ENCODE assay signal across 1 cellular context in the genomic region with DNA sequence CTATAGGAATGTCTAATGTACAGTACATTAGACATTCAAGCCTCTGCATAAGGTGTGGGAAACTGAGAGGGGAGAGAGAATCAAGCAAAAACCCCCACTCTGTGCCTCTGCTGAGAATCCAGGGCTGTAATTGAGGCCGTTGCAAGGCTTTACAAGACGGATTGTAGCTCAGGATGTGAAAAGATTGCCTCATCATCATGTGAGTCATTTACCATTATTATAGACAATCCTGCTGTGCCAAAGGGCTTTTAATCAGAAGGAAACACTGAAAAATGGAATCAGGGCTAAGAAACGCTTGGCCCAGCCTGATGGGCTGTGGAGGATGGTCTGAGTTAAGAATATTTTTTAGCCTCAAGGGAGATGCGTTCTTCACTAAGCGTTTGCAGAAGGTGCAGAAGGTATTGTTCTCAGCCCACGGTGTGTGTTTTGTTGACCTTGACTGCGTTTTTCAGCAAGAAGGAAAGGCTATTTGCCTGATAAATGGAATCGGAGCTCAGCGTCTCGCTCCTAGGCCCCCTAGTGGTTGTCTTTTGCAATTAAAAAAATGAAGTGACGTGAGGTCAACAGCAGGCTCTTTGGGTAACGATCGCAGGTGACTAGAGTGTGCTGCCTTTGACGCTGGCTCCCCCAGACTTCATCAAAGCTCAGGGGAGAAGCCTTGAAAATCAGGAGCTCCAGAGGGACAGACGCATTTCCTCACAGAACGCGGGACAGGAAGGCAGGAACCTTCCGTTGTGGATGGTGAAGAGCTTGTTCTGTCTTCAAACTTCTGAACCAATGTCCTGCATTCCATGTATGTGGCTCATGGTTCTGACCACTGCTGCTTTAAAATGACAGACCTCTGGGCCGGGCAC.
TF ChIP-seq lines count a peak whose summit lies in the region.

No MANE protein-coding gene starts in this region.

TF ChIP-seq in K562, 482 proteins besides CTCF, POLR2A, EP300 and RAD21 (continued from another document and continues in another):
- TF ChIP-seq TRIM24 (IDR thresholded peaks at IDR 0.05) (no peak; a peak in 1 of 4 replicates), ZNF696 (CRISPR knock-in tag; conservative IDR thresholded peaks at IDR 0.05) (no peak), SIRT6 (IDR thresholded peaks at IDR 0.05; ENCODE audit: low read depth, low read length) (no peak), NCOR1 (IDR thresholded peaks at IDR 0.05) (no peak), NCOA6 (IDR thresholded peaks at IDR 0.05) (no peak), MECOM (CRISPR knock-in tag; IDR thresholded peaks at IDR 0.05) (no peak), ETV5 (CRISPR knock-in tag; IDR thresholded peaks at IDR 0.05; ENCODE audit: low read depth) (peak; percentile 69; the same call in 1 of the 2 replicates), POLR2H (tag; IDR thresholded peaks at IDR 0.05; ENCODE audit: low read depth) (no peak), IFI16 (CRISPR knock-in tag; IDR thresholded peaks at IDR 0.05) (no peak), FOXA3 (CRISPR knock-in tag; conservative IDR thresholded peaks at IDR 0.05 in 1 of 2, IDR thresholded peaks at IDR 0.05 in 1 of 2) (peak in 1 of 2 experiments; percentile 35; a peak in 1 of 4 replicates), E2F3 (CRISPR knock-in tag; IDR thresholded peaks at IDR 0.05) (no peak), PCBP1 (IDR thresholded peaks at IDR 0.05; ENCODE audit: low read depth, low read length, poor library complexity, severe bottlenecking) (no peak), SIX5 (IDR thresholded peaks at IDR 0.05; ENCODE audit: borderline replicate concordance in 1 of 2, insufficient read depth in 1 of 2, low read depth in 1 of 2, low read length in 2 of 2) (no peak), CSDE1 (IDR thresholded peaks at IDR 0.05) (no peak), ZFP36 (IDR thresholded peaks at IDR 0.05; ENCODE audit: low read depth, low read length, partially characterized antibody) (no peak), TAF15 (IDR thresholded peaks at IDR 0.05; ENCODE audit: low read depth, low read length) (no peak), ZNF583 (CRISPR knock-in tag; IDR thresholded peaks at IDR 0.05) (no peak), HNRNPH1 (optimal IDR thresholded peaks at IDR 0.05; ENCODE audit: low read depth, low read length) (no peak), ZKSCAN1 (IDR thresholded peaks at IDR 0.05; ENCODE audit: low read depth, low read length) (no peak), PHF21A (IDR thresholded peaks at IDR 0.05; ENCODE audit: borderline replicate concordance, low read depth) (no peak), HMGN3 (IDR thresholded peaks at IDR 0.05; ENCODE audit: borderline replicate concordance, extremely low read depth, insufficient read length, low read depth, low read length) (no peak), CBX8 (IDR thresholded peaks at IDR 0.05; ENCODE audit: borderline replicate concordance, extremely low read depth, low read depth, low read length, poor library complexity, severe bottlenecking) (no peak), ASH1L (IDR thresholded peaks at IDR 0.05; ENCODE audit: borderline replicate concordance, low read depth, partially characterized antibody) (no peak), CAMTA2 (CRISPR knock-in tag; conservative IDR thresholded peaks at IDR 0.05) (no peak), ZNF589 (CRISPR knock-in tag; IDR thresholded peaks at IDR 0.05; ENCODE audit: low read depth) (peak; percentile 89), KLF13 (tag; IDR thresholded peaks at IDR 0.05; ENCODE audit: borderline replicate concordance, low read depth) (no peak), KLF16 (IDR thresholded peaks at IDR 0.05) (no peak), HNRNPL (IDR thresholded peaks at IDR 0.05; ENCODE audit: low read depth, low read length) (no peak)
- TF ChIP-seq, protein P1, sequence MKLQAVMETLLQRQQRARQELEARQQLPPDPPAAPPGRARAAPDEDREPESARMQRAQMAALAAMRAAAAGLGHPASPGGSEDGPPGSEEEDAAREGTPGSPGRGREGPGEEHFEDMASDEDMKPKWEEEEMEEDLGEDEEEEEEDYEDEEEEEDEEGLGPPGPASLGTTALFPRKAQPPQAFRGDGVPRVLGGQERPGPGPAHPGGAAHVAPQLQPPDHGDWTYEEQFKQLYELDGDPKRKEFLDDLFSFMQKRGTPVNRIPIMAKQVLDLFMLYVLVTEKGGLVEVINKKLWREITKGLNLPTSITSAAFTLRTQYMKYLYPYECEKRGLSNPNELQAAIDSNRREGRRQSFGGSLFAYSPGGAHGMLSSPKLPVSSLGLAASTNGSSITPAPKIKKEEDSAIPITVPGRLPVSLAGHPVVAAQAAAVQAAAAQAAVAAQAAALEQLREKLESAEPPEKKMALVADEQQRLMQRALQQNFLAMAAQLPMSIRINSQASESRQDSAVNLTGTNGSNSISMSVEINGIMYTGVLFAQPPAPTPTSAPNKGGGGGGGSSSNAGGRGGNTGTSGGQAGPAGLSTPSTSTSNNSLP (IDR thresholded peaks at IDR 0.05; ENCODE audit: borderline replicate concordance, low read depth, low read length), result peak; percentile 93
- TF ChIP-seq, protein P2, sequence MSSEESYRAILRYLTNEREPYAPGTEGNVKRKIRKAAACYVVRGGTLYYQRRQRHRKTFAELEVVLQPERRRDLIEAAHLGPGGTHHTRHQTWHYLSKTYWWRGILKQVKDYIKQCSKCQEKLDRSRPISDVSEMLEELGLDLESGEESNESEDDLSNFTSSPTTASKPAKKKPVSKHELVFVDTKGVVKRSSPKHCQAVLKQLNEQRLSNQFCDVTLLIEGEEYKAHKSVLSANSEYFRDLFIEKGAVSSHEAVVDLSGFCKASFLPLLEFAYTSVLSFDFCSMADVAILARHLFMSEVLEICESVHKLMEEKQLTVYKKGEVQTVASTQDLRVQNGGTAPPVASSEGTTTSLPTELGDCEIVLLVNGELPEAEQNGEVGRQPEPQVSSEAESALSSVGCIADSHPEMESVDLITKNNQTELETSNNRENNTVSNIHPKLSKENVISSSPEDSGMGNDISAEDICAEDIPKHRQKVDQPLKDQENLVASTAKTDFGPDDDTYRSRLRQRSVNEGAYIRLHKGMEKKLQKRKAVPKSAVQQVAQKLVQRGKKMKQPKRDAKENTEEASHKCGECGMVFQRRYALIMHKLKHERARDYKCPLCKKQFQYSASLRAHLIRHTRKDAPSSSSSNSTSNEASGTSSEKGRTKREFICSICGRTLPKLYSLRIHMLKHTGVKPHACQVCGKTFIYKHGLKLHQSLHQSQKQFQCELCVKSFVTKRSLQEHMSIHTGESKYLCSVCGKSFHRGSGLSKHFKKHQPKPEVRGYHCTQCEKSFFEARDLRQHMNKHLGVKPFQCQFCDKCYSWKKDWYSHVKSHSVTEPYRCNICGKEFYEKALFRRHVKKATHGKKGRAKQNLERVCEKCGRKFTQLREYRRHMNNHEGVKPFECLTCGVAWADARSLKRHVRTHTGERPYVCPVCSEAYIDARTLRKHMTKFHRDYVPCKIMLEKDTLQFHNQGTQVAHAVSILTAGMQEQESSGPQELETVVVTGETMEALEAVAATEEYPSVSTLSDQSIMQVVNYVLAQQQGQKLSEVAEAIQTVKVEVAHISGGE (CRISPR knock-in tag; IDR thresholded peaks at IDR 0.05), result no peak
- TF ChIP-seq, protein P3, sequence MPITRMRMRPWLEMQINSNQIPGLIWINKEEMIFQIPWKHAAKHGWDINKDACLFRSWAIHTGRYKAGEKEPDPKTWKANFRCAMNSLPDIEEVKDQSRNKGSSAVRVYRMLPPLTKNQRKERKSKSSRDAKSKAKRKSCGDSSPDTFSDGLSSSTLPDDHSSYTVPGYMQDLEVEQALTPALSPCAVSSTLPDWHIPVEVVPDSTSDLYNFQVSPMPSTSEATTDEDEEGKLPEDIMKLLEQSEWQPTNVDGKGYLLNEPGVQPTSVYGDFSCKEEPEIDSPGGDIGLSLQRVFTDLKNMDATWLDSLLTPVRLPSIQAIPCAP (CRISPR knock-in tag; IDR thresholded peaks at IDR 0.05; ENCODE audit: borderline replicate concordance), result no peak
- TF ChIP-seq, protein P4, sequence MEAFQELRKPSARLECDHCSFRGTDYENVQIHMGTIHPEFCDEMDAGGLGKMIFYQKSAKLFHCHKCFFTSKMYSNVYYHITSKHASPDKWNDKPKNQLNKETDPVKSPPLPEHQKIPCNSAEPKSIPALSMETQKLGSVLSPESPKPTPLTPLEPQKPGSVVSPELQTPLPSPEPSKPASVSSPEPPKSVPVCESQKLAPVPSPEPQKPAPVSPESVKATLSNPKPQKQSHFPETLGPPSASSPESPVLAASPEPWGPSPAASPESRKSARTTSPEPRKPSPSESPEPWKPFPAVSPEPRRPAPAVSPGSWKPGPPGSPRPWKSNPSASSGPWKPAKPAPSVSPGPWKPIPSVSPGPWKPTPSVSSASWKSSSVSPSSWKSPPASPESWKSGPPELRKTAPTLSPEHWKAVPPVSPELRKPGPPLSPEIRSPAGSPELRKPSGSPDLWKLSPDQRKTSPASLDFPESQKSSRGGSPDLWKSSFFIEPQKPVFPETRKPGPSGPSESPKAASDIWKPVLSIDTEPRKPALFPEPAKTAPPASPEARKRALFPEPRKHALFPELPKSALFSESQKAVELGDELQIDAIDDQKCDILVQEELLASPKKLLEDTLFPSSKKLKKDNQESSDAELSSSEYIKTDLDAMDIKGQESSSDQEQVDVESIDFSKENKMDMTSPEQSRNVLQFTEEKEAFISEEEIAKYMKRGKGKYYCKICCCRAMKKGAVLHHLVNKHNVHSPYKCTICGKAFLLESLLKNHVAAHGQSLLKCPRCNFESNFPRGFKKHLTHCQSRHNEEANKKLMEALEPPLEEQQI (IDR thresholded peaks at IDR 0.05), result no peak
- TF ChIP-seq, protein P5, sequence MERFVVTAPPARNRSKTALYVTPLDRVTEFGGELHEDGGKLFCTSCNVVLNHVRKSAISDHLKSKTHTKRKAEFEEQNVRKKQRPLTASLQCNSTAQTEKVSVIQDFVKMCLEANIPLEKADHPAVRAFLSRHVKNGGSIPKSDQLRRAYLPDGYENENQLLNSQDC (CRISPR knock-in tag; IDR thresholded peaks at IDR 0.05), result no peak
- TF ChIP-seq, protein P6, sequence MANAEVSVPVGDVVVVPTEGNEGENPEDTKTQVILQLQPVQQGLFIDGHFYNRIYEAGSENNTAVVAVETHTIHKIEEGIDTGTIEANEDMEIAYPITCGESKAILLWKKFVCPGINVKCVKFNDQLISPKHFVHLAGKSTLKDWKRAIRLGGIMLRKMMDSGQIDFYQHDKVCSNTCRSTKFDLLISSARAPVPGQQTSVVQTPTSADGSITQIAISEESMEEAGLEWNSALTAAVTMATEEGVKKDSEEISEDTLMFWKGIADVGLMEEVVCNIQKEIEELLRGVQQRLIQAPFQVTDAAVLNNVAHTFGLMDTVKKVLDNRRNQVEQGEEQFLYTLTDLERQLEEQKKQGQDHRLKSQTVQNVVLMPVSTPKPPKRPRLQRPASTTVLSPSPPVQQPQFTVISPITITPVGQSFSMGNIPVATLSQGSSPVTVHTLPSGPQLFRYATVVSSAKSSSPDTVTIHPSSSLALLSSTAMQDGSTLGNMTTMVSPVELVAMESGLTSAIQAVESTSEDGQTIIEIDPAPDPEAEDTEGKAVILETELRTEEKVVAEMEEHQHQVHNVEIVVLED (CRISPR knock-in tag; IDR thresholded peaks at IDR 0.05), result no peak
- TF ChIP-seq, protein P7, sequence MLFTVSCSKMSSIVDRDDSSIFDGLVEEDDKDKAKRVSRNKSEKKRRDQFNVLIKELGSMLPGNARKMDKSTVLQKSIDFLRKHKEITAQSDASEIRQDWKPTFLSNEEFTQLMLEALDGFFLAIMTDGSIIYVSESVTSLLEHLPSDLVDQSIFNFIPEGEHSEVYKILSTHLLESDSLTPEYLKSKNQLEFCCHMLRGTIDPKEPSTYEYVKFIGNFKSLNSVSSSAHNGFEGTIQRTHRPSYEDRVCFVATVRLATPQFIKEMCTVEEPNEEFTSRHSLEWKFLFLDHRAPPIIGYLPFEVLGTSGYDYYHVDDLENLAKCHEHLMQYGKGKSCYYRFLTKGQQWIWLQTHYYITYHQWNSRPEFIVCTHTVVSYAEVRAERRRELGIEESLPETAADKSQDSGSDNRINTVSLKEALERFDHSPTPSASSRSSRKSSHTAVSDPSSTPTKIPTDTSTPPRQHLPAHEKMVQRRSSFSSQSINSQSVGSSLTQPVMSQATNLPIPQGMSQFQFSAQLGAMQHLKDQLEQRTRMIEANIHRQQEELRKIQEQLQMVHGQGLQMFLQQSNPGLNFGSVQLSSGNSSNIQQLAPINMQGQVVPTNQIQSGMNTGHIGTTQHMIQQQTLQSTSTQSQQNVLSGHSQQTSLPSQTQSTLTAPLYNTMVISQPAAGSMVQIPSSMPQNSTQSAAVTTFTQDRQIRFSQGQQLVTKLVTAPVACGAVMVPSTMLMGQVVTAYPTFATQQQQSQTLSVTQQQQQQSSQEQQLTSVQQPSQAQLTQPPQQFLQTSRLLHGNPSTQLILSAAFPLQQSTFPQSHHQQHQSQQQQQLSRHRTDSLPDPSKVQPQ (CRISPR knock-in tag; IDR thresholded peaks at IDR 0.05; ENCODE audit: borderline replicate concordance), result no peak
- TF ChIP-seq, protein P8, sequence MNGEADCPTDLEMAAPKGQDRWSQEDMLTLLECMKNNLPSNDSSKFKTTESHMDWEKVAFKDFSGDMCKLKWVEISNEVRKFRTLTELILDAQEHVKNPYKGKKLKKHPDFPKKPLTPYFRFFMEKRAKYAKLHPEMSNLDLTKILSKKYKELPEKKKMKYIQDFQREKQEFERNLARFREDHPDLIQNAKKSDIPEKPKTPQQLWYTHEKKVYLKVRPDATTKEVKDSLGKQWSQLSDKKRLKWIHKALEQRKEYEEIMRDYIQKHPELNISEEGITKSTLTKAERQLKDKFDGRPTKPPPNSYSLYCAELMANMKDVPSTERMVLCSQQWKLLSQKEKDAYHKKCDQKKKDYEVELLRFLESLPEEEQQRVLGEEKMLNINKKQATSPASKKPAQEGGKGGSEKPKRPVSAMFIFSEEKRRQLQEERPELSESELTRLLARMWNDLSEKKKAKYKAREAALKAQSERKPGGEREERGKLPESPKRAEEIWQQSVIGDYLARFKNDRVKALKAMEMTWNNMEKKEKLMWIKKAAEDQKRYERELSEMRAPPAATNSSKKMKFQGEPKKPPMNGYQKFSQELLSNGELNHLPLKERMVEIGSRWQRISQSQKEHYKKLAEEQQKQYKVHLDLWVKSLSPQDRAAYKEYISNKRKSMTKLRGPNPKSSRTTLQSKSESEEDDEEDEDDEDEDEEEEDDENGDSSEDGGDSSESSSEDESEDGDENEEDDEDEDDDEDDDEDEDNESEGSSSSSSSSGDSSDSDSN (IDR thresholded peaks at IDR 0.05; ENCODE audit: borderline replicate concordance in 1 of 2, low read depth in 2 of 2, low read length in 2 of 2), result no peak
- TF ChIP-seq, protein P9, sequence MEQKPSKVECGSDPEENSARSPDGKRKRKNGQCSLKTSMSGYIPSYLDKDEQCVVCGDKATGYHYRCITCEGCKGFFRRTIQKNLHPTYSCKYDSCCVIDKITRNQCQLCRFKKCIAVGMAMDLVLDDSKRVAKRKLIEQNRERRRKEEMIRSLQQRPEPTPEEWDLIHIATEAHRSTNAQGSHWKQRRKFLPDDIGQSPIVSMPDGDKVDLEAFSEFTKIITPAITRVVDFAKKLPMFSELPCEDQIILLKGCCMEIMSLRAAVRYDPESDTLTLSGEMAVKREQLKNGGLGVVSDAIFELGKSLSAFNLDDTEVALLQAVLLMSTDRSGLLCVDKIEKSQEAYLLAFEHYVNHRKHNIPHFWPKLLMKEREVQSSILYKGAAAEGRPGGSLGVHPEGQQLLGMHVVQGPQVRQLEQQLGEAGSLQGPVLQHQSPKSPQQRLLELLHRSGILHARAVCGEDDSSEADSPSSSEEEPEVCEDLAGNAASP (IDR thresholded peaks at IDR 0.05), result peak; percentile 31; the same call in 1 of the 2 replicates
- TF ChIP-seq, protein P10, sequence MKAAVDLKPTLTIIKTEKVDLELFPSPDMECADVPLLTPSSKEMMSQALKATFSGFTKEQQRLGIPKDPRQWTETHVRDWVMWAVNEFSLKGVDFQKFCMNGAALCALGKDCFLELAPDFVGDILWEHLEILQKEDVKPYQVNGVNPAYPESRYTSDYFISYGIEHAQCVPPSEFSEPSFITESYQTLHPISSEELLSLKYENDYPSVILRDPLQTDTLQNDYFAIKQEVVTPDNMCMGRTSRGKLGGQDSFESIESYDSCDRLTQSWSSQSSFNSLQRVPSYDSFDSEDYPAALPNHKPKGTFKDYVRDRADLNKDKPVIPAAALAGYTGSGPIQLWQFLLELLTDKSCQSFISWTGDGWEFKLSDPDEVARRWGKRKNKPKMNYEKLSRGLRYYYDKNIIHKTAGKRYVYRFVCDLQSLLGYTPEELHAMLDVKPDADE (conservative IDR thresholded peaks at IDR 0.05; ENCODE audit: control insufficient read depth, low read depth, low read length), result no peak
